In genomic region chr2:86855981-86856380, GRCh38 we compare ENCODE assay signal across 11 cellular contexts. TPM values are rescaled to one million over a fixed set of nuclear protein-coding genes. Genes with fewer than 3 reads are reported as not detected.
A peak's percentile ranks its signal among the peaks of the same experiment; 100 is the strongest.
DNase-seq lines count a peak whose midpoint lies in the region; ATAC-seq and TF ChIP-seq lines count a peak whose summit lies in the region.
"Not testable (repeated sequence)": the region's sequence is repeated elsewhere in the genome, so short reads cannot be mapped to it uniquely, and the experiment has no call there.
"Had no signal": no experiment of that assay in that cellular context is flagged by ENCODE, and none has a peak within 500 bp of the region (broad histone marks: within the 10 kb centered on the region; RNA-seq: fewer than 3 reads in every experiment).

No MANE protein-coding gene starts in this region.

- peaks cover 50% of the 10 kb centered on the region for H3K4me1 Mint-ChIP-seq in CD8-positive, alpha-beta T cell (ENCODE audit: low read depth)
- H3K4me1 Mint-ChIP-seq in H9; type B pancreatic cell (ENCODE audit: unreplicated experiment): not testable (repeated sequence)
- peaks cover 45% of the 10 kb centered on the region for H3K4me1 Mint-ChIP-seq in activated CD8-positive, alpha-beta T cell treated with anti-CD3 and anti-CD28 coated beads for 36 hours (ENCODE audit: low read depth)

- H3K56ac ChIP-seq in H9 (ENCODE audit: insufficient read length, low read depth, low read length): not testable (repeated sequence)

- not testable (repeated sequence) for H4K20me1 ChIP-seq in H9 (ENCODE audit: control insufficient read depth, insufficient read depth, insufficient read length)

- H3K4ac ChIP-seq in H9 (ENCODE audit: low read depth, low read length): not testable (repeated sequence)

- not testable (repeated sequence) for H3K18ac ChIP-seq in H9 (ENCODE audit: insufficient read length, low read depth, low read length)

- H3K79me1 ChIP-seq in H9 (ENCODE audit: insufficient read depth, low read depth, low read length, poor library complexity, severe bottlenecking): not testable (repeated sequence)

- H4K5ac ChIP-seq in H9 (ENCODE audit: insufficient read length, low read depth, low read length): not testable (repeated sequence)

- WGBS in H9 (ENCODE audit: extremely low coverage, insufficient read length, low lambda C conversion rate): no CpG with 5 or more reads among the region's 6 CpGs

- peaks cover 56% of the 10 kb centered on the region for H3K36me3 Mint-ChIP-seq in CD8-positive, alpha-beta T cell
- not testable (repeated sequence) for H3K36me3 Mint-ChIP-seq in H9 (ENCODE audit: insufficient read depth in 1 of 3, low read depth in 3 of 3); type B pancreatic cell
- H3K36me3 Mint-ChIP-seq in activated CD8-positive, alpha-beta T cell treated with anti-CD3 and anti-CD28 coated beads for 36 hours (ENCODE audit: low read depth): peaks cover 67% of the 10 kb centered on the region

- not testable (repeated sequence) for H2BK15ac ChIP-seq in H9 (ENCODE audit: low read depth, low read length)

- H2AK5ac ChIP-seq in H9 (ENCODE audit: insufficient read length, low read length): not testable (repeated sequence)

- peaks cover 17% of the 10 kb centered on the region for H3K4me1 ChIP-seq in CD8-positive, alpha-beta T cell (ENCODE audit: insufficient read depth, low read length)
- H3K4me1 ChIP-seq in H9 (ENCODE audit: insufficient read depth, low read length): not testable (repeated sequence)

- not testable (repeated sequence) for H2AFZ ChIP-seq in H9 (ENCODE audit: low read length)

- not testable (repeated sequence) for H3K27ac ChIP-seq in CD8-positive, alpha-beta T cell (ENCODE audit: low read depth, low read length); H9 (ENCODE audit: insufficient read length, low read depth, low read length)

- H3K27me3 ChIP-seq in CD8-positive, alpha-beta T cell (ENCODE audit: insufficient read depth, low read length); H9 (ENCODE audit: insufficient read depth, low read length): not testable (repeated sequence)

- not testable (repeated sequence) for TF ChIP-seq CTCF in CD8-positive, alpha-beta T cell (IDR thresholded peaks at IDR 0.05); H9 (conservative IDR thresholded peaks at IDR 0.05); activated CD8-positive, alpha-beta T cell treated with anti-CD3 and anti-CD28 coated beads for 36 hours (IDR thresholded peaks at IDR 0.05); epithelial cell of esophagus (IDR thresholded peaks at IDR 0.05; ENCODE audit: insufficient read depth, low read depth, low read length, missing control alignments); type B pancreatic cell (conservative IDR thresholded peaks at IDR 0.05)

- not testable (repeated sequence) for H3K27me3 Mint-ChIP-seq in CD8-positive, alpha-beta T cell (ENCODE audit: low read depth); activated CD8-positive, alpha-beta T cell treated with anti-CD3 and anti-CD28 coated beads for 36 hours; type B pancreatic cell
- H3K27me3 Mint-ChIP-seq in H9 (ENCODE audit: low read depth): peaks cover 12% of the 10 kb centered on the region

- H2BK5ac ChIP-seq in H9 (ENCODE audit: insufficient read length, low read length): not testable (repeated sequence)

- not testable (repeated sequence) for H2BK120ac ChIP-seq in H9 (ENCODE audit: low read depth, low read length, poor library complexity, severe bottlenecking)

- POLR2A ChIA-PET in CD8-positive, alpha-beta T cell (lab: Charles Lee): interaction anchor here (1.1 to 1.9 kb wide), 2 partner anchors 30 to 46 kb away, joined by 3 to 6 read pairs; no protein-coding TSS in a partner anchor
- POLR2A ChIA-PET in activated CD8-positive, alpha-beta T cell treated with anti-CD3 and anti-CD28 coated beads for 36 hours (lab: Charles Lee): not testable (repeated sequence)

- not testable (repeated sequence) for DNase-seq in CD8-positive, alpha-beta T cell; activated CD8-positive, alpha-beta T cell treated with anti-CD3 and anti-CD28 coated beads for 36 hours; type B pancreatic cell (ENCODE audit: extremely low spot score, unreplicated experiment)
- DNase-seq in H9 (peak; percentile 43), astrocyte of the hippocampus (ENCODE audit: low read depth, low spot score) (peak; percentile 24), epithelial cell of esophagus (ENCODE audit: low read depth) (peak; percentile 51), iPS-NIHi7 (ENCODE audit: extremely low spot score) (peak; percentile 41), myocyte (ENCODE audit: low read depth) (peak; percentile 1)

- H3K9ac ChIP-seq in H9 (ENCODE audit: extremely low read depth, insufficient read length, low read length): not testable (repeated sequence)

- H2BK12ac ChIP-seq in H9 (ENCODE audit: insufficient read length, low read depth, low read length): not testable (repeated sequence)

- not testable (repeated sequence) for H3K9me3 Mint-ChIP-seq in CD8-positive, alpha-beta T cell; H9; activated CD8-positive, alpha-beta T cell treated with anti-CD3 and anti-CD28 coated beads for 36 hours; type B pancreatic cell

- not testable (repeated sequence) for H3K4me2 ChIP-seq in H9 (ENCODE audit: insufficient read depth, insufficient read length, low read length)

- H3K4me3 Mint-ChIP-seq in CD8-positive, alpha-beta T cell: peak overlapping the region; percentile 78
- not testable (repeated sequence) for H3K4me3 Mint-ChIP-seq in H9
- H3K4me3 Mint-ChIP-seq in activated CD8-positive, alpha-beta T cell treated with anti-CD3 and anti-CD28 coated beads for 36 hours: peak overlapping the region; percentile 78
- H3K4me3 Mint-ChIP-seq in type B pancreatic cell: peak overlapping the region; percentile 36

- not testable (repeated sequence) for H3K79me2 ChIP-seq in H9 (ENCODE audit: insufficient read depth, low read length)

- H3T11ph ChIP-seq in H9 (ENCODE audit: low read length): not testable (repeated sequence)

- intact Hi-C loops in CD8-positive, alpha-beta T cell (cut with DNase I, micrococcal nuclease): loop anchor here (2.0 to 5.0 kb wide), 2 partner anchors 47 to 49 kb away; no protein-coding TSS in a partner anchor
- intact Hi-C loops in activated CD8-positive, alpha-beta T cell treated with anti-CD3 and anti-CD28 coated beads for 36 hours (cut with micrococcal nuclease): not testable (repeated sequence)

- H3K23me2 ChIP-seq in H9 (ENCODE audit: insufficient read length, low read depth, low read length, poor library complexity, severe bottlenecking): not testable (repeated sequence)

- not testable (repeated sequence) for H4K8ac ChIP-seq in H9 (replicated peaks; ENCODE audit: insufficient read length, low read depth, low read length)

- H3K27ac Mint-ChIP-seq in CD8-positive, alpha-beta T cell: peak overlapping the region; percentile 91
- H3K27ac Mint-ChIP-seq in H9: not testable (repeated sequence)
- peak overlapping the region; percentile 93 for H3K27ac Mint-ChIP-seq in activated CD8-positive, alpha-beta T cell treated with anti-CD3 and anti-CD28 coated beads for 36 hours
- peak overlapping the region; percentile 73 for H3K27ac Mint-ChIP-seq in type B pancreatic cell

- peak overlapping the region; percentile 13 for H3K4me3 ChIP-seq in CD8-positive, alpha-beta T cell (ENCODE audit: low read depth, low read length)
- H3K4me3 ChIP-seq in epithelial cell of esophagus (ENCODE audit: low read length): not testable (repeated sequence)

- CTCF ChIA-PET in CD8-positive, alpha-beta T cell (lab: Charles Lee); activated CD8-positive, alpha-beta T cell treated with anti-CD3 and anti-CD28 coated beads for 36 hours (lab: Charles Lee): not testable (repeated sequence)

- not testable (repeated sequence) for ATAC-seq in CD8-positive, alpha-beta T cell; activated CD8-positive, alpha-beta T cell treated with anti-CD3 and anti-CD28 coated beads for 36 hours

- not testable (repeated sequence) for H3K36me3 ChIP-seq in CD8-positive, alpha-beta T cell (ENCODE audit: insufficient read depth, low read length)

- H3K23ac ChIP-seq in H9 (ENCODE audit: insufficient read length, low read depth, low read length): not testable (repeated sequence)

- H4K91ac ChIP-seq in H9 (ENCODE audit: insufficient read length, low read depth, low read length): not testable (repeated sequence)

- not testable (repeated sequence) for H3K14ac ChIP-seq in H9 (ENCODE audit: insufficient read depth, low read length)

- H3K9me3 ChIP-seq in CD8-positive, alpha-beta T cell (ENCODE audit: low read length); H9 (ENCODE audit: control insufficient read depth, low read depth, low read length): not testable (repeated sequence)

- not testable (repeated sequence) for H2BK20ac ChIP-seq in H9 (ENCODE audit: low read depth, low read length, poor library complexity, severe bottlenecking)

RNA-seq across cellular contexts. Expression of gene CD8B, which starts 5.7 kb away (rescaled TPM):
- 100 to 1,000 TPM; 281 to 283 TPM for total RNA-seq in CD8-positive, alpha-beta T cell
- 0.24 TPM in 1 of 2 replicates, not detected in the other for total RNA-seq in H9 (2021)
- 100 to 1,000 TPM; 319 to 321 TPM for total RNA-seq in activated CD8-positive, alpha-beta T cell treated with anti-CD3 and anti-CD28 coated beads for 36 hours
- not detected in 2 replicates for total RNA-seq in myocyte
- polyA plus RNA-seq in myocyte (2012): not detected
- total RNA-seq in type B pancreatic cell (ENCODE audit: low replicate concordance): 0.93 and 2.4 TPM in 2 replicates
- polyA plus RNA-seq: A549, neural cell, SK-N-SH had no signal

Comparison
In these comparisons a context has a peak if more than half of its experiments do, and no peak if none do; other contexts are left out.
1. RNA of gene CD8B, which starts 5.7 kb away (total RNA-seq): 319 to 321 TPM in activated CD8-positive, alpha-beta T cell treated with anti-CD3 and anti-CD28 coated beads for 36 hours and 281 to 283 TPM in CD8-positive, alpha-beta T cell; 0.93 to 2.4 TPM in type B pancreatic cell, 0.24 TPM in H9 and not detected in myocyte; every median in the first group is over 10 times any median in the second.